Comparison of ENCODE assay signal across 3 cellular contexts in genomic region chr20:19100975-19101374, GRCh38.
TF ChIP-seq lines count a peak whose summit lies in the region.

No MANE protein-coding gene starts in this region.

TF ChIP-seq in HepG2, 621 proteins besides CTCF, POLR2A, EP300 and RAD21:
- TF ChIP-seq ZNF3 (CRISPR knock-in tag; IDR thresholded peaks at IDR 0.05): no peak
- peak in 1 of 2 experiments; percentile 86; a peak in 3 of 4 replicates for TF ChIP-seq REST (IDR thresholded peaks at IDR 0.05; ENCODE audit: borderline replicate concordance in 1 of 2, low read depth in 1 of 2, low read length in 2 of 2)
- no peak for TF ChIP-seq SNRNP70 (IDR thresholded peaks at IDR 0.05; ENCODE audit: low read depth, low read length)
- 0 out of 2 replicates have a peak, but pooled peaks have one; percentile 63 for TF ChIP-seq MIER2 (CRISPR knock-in tag; IDR thresholded peaks at IDR 0.05)
- TF ChIP-seq ZBED4 (CRISPR knock-in tag; IDR thresholded peaks at IDR 0.05; ENCODE audit: borderline replicate concordance): no peak
- TF ChIP-seq HMG20A (CRISPR knock-in tag; IDR thresholded peaks at IDR 0.05; ENCODE audit: borderline replicate concordance): no peak
- no peak for TF ChIP-seq HHEX (CRISPR knock-in tag; IDR thresholded peaks at IDR 0.05)

TF ChIP-seq in GM12878, 131 proteins besides CTCF, POLR2A, EP300 and RAD21:
- no peak for TF ChIP-seq HDAC6 (IDR thresholded peaks at IDR 0.05; ENCODE audit: unreplicated experiment)
- no peak for TF ChIP-seq SREBF1 (IDR thresholded peaks at IDR 0.05; ENCODE audit: low read length)
- TF ChIP-seq REST (IDR thresholded peaks at IDR 0.05; ENCODE audit: low read depth, low read length): peak; percentile 67; the same call in 1 of the 2 replicates
- no peak for TF ChIP-seq CBX3 (IDR thresholded peaks at IDR 0.05; ENCODE audit: borderline replicate concordance, low read depth)

TF ChIP-seq in liver, 16 proteins besides CTCF, POLR2A, EP300 and RAD21:
- TF ChIP-seq HNF4A (conservative IDR thresholded peaks at IDR 0.05) (no peak), REST (IDR thresholded peaks at IDR 0.05) (peak; percentile 32)
